8 cellular contexts compared by ENCODE assay signal in the genomic region with DNA sequence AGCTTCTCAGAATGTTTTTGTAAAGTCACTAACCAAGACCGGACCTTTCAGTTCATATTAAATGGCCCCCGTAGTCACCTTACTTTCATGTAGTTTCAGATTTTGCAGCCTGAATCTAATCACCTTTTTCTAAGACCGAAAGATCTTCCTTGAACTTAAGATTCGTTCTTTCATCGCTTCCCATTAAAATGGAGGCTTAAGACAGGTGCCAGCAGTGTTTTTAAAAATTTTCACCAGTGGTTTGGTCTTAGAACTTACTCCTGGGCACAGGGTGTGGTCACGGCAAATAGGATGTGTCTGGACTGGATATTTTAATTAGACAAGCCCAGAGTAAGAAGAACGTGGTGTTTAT. TPM values are rescaled to one million over a fixed set of nuclear protein-coding genes. Genes with fewer than 3 reads are reported as not detected.
A peak's percentile ranks its signal among the peaks of the same experiment; 100 is the strongest.
DNase-seq lines count a peak whose midpoint lies in the region; ATAC-seq and TF ChIP-seq lines count a peak whose summit lies in the region.

No MANE protein-coding gene starts in this region.

- peaks cover 3% of the 10 kb centered on the region for H3K27me3 Mint-ChIP-seq in Caco-2 (ENCODE audit: insufficient read depth, unreplicated experiment)

- H3K27ac Mint-ChIP-seq in Caco-2 (ENCODE audit: unreplicated experiment): peak overlapping the region; percentile 97

- intact Hi-C loops in Caco-2 (cut with micrococcal nuclease; ENCODE audit: unreplicated experiment): loop anchor here (1.0 to 5.0 kb wide), 3 partner anchors 17 to 152 kb away; partner anchors contain the start of genes KCTD20, PXT1 and STK38

- peak overlapping the region; percentile 95 for H3K27ac ChIP-seq in duodenal mucosa (ENCODE audit: low read depth, low read length)
- H3K27ac ChIP-seq in muscle layer of colon (ENCODE audit: low read depth, low read length): peak overlapping the region; percentile 98

- POLR2A ChIA-PET in Caco-2 (lab: Charles Lee): interaction anchor here (0.6 kb wide), 1 partner anchor 100 kb away, joined by 4 read pairs; no protein-coding TSS in a partner anchor

- DNase-seq in Caco-2 (no peak), NCI-H526 treated with DMSO at 0.1 percent for 48 hours (lab: John Stamatoyannopoulos, UW) (peak; percentile 34), activated gamma-delta T cell treated with Interleukin-2 at 50 U/mL for 16 hours (no peak)

- H3K36me3 Mint-ChIP-seq in Caco-2 (ENCODE audit: insufficient read depth, unreplicated experiment): peaks cover 66% of the 10 kb centered on the region

- CTCF ChIA-PET in Caco-2 (lab: Charles Lee): no interaction called here

- TF ChIP-seq CTCF in Caco-2 (IDR thresholded peaks at IDR 0.05; ENCODE audit: insufficient read depth in 1 of 2, low read depth in 1 of 2, low read length in 1 of 2, severe bottlenecking in 1 of 2, unreplicated experiment in 1 of 2): no peak

- peak overlapping the region; percentile 70 to 96 for H3K9ac ChIP-seq in duodenal mucosa (ENCODE audit: low read depth in 1 of 2, low read length in 2 of 2)
- peak overlapping the region; percentile 100 for H3K9ac ChIP-seq in muscle layer of colon (ENCODE audit: low read length)

- no peaks in the 10 kb centered on the region for H3K9me3 Mint-ChIP-seq in Caco-2 (ENCODE audit: unreplicated experiment)

- H3K4me1 Mint-ChIP-seq in Caco-2 (ENCODE audit: low read depth, unreplicated experiment): peaks cover 13% of the 10 kb centered on the region

- peak overlapping the region; percentile 81 for H3K4me3 Mint-ChIP-seq in Caco-2 (ENCODE audit: unreplicated experiment)

- H3K4me1 ChIP-seq in Caco-2 (peaks cover 19% of the 10 kb centered on the region), duodenal mucosa (ENCODE audit: control insufficient read depth in 1 of 2, insufficient read depth in 2 of 2, low read length in 2 of 2) (peaks cover 21 to 36% of the 10 kb centered on the region in 2 donors), muscle layer of colon (ENCODE audit: insufficient read depth, low read length) (peaks cover 30% of the 10 kb centered on the region)

- H3K9me3 ChIP-seq in Caco-2 (no peaks in the 10 kb centered on the region), duodenal mucosa (ENCODE audit: control insufficient read depth in 1 of 2, low read length in 2 of 2) (no peaks in the 10 kb centered on the region), muscle layer of colon (ENCODE audit: low read length) (no peaks in the 10 kb centered on the region)

- BruUV-seq in Caco-2 (replicated peaks; lab: Mats Ljungman, UMichigan): no TSS peak

- H3K27me3 ChIP-seq in Caco-2 (replicated peaks; ENCODE audit: control insufficient read depth, insufficient read depth, low read length): no peaks in the 10 kb centered on the region
- no peaks in the 10 kb centered on the region for H3K27me3 ChIP-seq in duodenal mucosa (ENCODE audit: control insufficient read depth in 1 of 2, insufficient read depth in 2 of 2, low read length in 2 of 2)
- no peaks in the 10 kb centered on the region for H3K27me3 ChIP-seq in muscle layer of colon (ENCODE audit: control insufficient read depth in 1 of 2, insufficient read depth in 2 of 2, low read length in 2 of 2)

- peaks cover 5% of the 10 kb centered on the region for H3K36me3 ChIP-seq in Caco-2 (ENCODE audit: control insufficient read depth, insufficient read depth, low read length)
- peaks cover 21 to 28% of the 10 kb centered on the region in 2 donors for H3K36me3 ChIP-seq in duodenal mucosa (ENCODE audit: control insufficient read depth in 1 of 2, insufficient read depth in 2 of 2, low read length in 2 of 2)
- peaks cover 29% of the 10 kb centered on the region for H3K36me3 ChIP-seq in muscle layer of colon (ENCODE audit: insufficient read depth, low read length)

- H3K4me3 ChIP-seq in Caco-2 (ENCODE audit: low read depth, low read length): peak overlapping the region; percentile 53
- peak overlapping the region; percentile 76 to 92 for H3K4me3 ChIP-seq in duodenal mucosa (ENCODE audit: low read depth in 1 of 2, low read length in 2 of 2)
- H3K4me3 ChIP-seq in muscle layer of colon (ENCODE audit: low read depth in 1 of 2, low read length in 2 of 2): peak overlapping the region; percentile 66 to 93

- ATAC-seq in GM19452 (IDR thresholded peaks at IDR 0.05; ENCODE audit: unreplicated experiment) (no peak), GM19351 (IDR thresholded peaks at IDR 0.05; ENCODE audit: unreplicated experiment) (no peak), HG02623 (IDR thresholded peaks at IDR 0.05; ENCODE audit: unreplicated experiment) (no peak)

RNA-seq across cellular contexts. Expression of gene SRSF3, which starts 0.6 kb away (rescaled TPM):
- 422 and 425 TPM in 2 replicates for total RNA-seq in Caco-2 (2022)

RNA-seq across cellular contexts. Expression of gene STK38, which starts 47.5 kb away (rescaled TPM):
- total RNA-seq in Caco-2 (2022): 27.5 and 30.8 TPM in 2 replicates
